ENCODE assay signal across 8 cellular contexts in genomic region chr6:43171284-43172126, GRCh38. TPM values are rescaled to one million over a fixed set of nuclear protein-coding genes. Genes with fewer than 3 reads are reported as not detected.
DNase-seq lines count a peak whose midpoint lies in the region; ATAC-seq and TF ChIP-seq lines count a peak whose summit lies in the region.

No MANE protein-coding gene starts in this region.

- H2BK120ac ChIP-seq in IMR-90 (ENCODE audit: low read depth, low read length), result peak overlapping the region; percentile 44; the same call in 1 of the 2 replicates

- peak overlapping the region; percentile 90 for H3K27ac ChIP-seq in IMR-90 (ENCODE audit: insufficient read depth, low read length)
- H3K27ac ChIP-seq in gastrocnemius medialis, result peak overlapping the region; percentile 89 to 98 (median 92)

- peaks cover 15% of the 10 kb centered on the region for H3K9me1 ChIP-seq in IMR-90 (ENCODE audit: insufficient read depth, low read length)

- peak overlapping the region; percentile 27 for H3K4me2 ChIP-seq in IMR-90 (ENCODE audit: low read depth, low read length)

- BruUV-seq in IMR-90 (replicated peaks; lab: Mats Ljungman, UMichigan), result no TSS peak

- peak overlapping the region; percentile 99 for H3K9ac ChIP-seq in IMR-90 (ENCODE audit: low read depth, low read length)

- H2BK5ac ChIP-seq in IMR-90 (ENCODE audit: low read depth, low read length, poor library complexity, severe bottlenecking), result peak overlapping the region; percentile 94

- H2AFZ ChIP-seq in IMR-90 (replicated peaks; ENCODE audit: low read length, poor library complexity), result peak overlapping the region; percentile 90

- H4K5ac ChIP-seq in IMR-90 (ENCODE audit: low read depth, low read length), result peak overlapping the region; percentile 53

- POLR2A ChIA-PET in IMR-90 (lab: Charles Lee; ENCODE audit: unreplicated experiment), result interaction anchor here (1.1 kb wide), 1 partner anchor 11 kb away, joined by 6 read pairs; the partner anchor contains the start of gene CUL9

- peak overlapping the region; percentile 99 for H2AK9ac ChIP-seq in IMR-90 (replicated peaks; ENCODE audit: low read depth, low read length, poor library complexity)

- intact Hi-C loops in IMR-90 (cut with micrococcal nuclease) (no loop called here), Right ventricle myocardium superior (cut with DNase I) (no loop called here), gastrocnemius medialis (cut with DNase I; ENCODE audit: low total_unique reads) (loop anchor here (2.0 to 10.0 kb wide), 9 partner anchors 157 to 1437 kb away; partner anchors contain the start of genes ABCC10, BICRAL, HSP90AB1 and KLHDC3)

- ATAC-seq in GM21423 (IDR thresholded peaks at IDR 0.05; ENCODE audit: unreplicated experiment) (peak; percentile 33), IMR-90 (ENCODE audit: low read depth) (no peak), Right ventricle myocardium superior (ENCODE audit: poor library complexity) (no peak), gastrocnemius medialis (peak; percentile 0 to 32)

- peak overlapping the region; percentile 69; the same call in 1 of the 2 replicates for H3K18ac ChIP-seq in IMR-90 (ENCODE audit: low read depth, low read length)

- DNase-seq in IMR-90 (no peak), Right ventricle myocardium superior (peak; percentile 61), gastrocnemius medialis (no peak), ACHN (no peak), H4 (ENCODE audit: low spot score) (no peak)
- peak; percentile 80 for DNase-seq in activated effector memory CD4-positive, alpha-beta T cell treated with anti-CD3 and anti-CD28 coated beads, Interleukin-2, amount 50 U/mL, for 16 hours

- H3K4me3 ChIP-seq in GM08714 (ENCODE audit: low read length) (peak overlapping the region; percentile 86), IMR-90 (ENCODE audit: insufficient read depth, low read depth, low read length) (peak overlapping the region; percentile 73), gastrocnemius medialis (peak overlapping the region; percentile 86 to 96 (median 92))

- peak overlapping the region; percentile 86 to 97 for H4K8ac ChIP-seq in IMR-90 (ENCODE audit: low read depth in 2 of 2, low read length in 2 of 2)

- peaks cover 18 to 35% of the 10 kb centered on the region in 2 experiments for H3K79me1 ChIP-seq in IMR-90 (ENCODE audit: low read depth in 1 of 2, low read length in 2 of 2)

- peak overlapping the region; percentile 96 for H3K56ac ChIP-seq in IMR-90 (ENCODE audit: extremely low read depth, insufficient read depth, low read length)

- peak overlapping the region; percentile 100 for H3K4ac ChIP-seq in IMR-90 (ENCODE audit: low read depth, low read length)

- H2BK15ac ChIP-seq in IMR-90 (ENCODE audit: low read depth, low read length), result no peak overlapping the region; the same call in 2 of the 3 replicates

- H3K14ac ChIP-seq in IMR-90 (replicated peaks; ENCODE audit: low read depth, low read length), result peak overlapping the region; percentile 99

- no peak overlapping the region for H2BK20ac ChIP-seq in IMR-90 (ENCODE audit: low read depth, low read length)

- dilution Hi-C loops in IMR-90 (cut with HindIII; ENCODE audit: low sequenced_read_pairs, unreplicated experiment), result no loop called here

- peak overlapping the region; percentile 100 for H4K91ac ChIP-seq in IMR-90 (ENCODE audit: insufficient read depth, low read depth, low read length)

- in situ Hi-C loops in IMR-90 (cut with MboI; ENCODE audit: low sequenced_read_pairs) (no loop called here), gastrocnemius medialis (cut with MboI; ENCODE audit: low sequenced_read_pairs in 4 of 4) (no loop called here), ACHN (cut with HindIII; ENCODE audit: low pct_ligation_motif_present, low pct_unique_long_range_greater_than_20kb, low sequenced_read_pairs) (no loop called here)

- peaks cover 38% of the 10 kb centered on the region for H4K20me1 ChIP-seq in IMR-90 (ENCODE audit: insufficient read depth, low read length)

- peak; percentile 41; the same call in 1 of the 2 replicates for TF ChIP-seq RAD21 in IMR-90 (IDR thresholded peaks at IDR 0.05; ENCODE audit: low read length)

- whole genome bisulfite sequencing in IMR-90 (ENCODE audit: extremely low coverage in 2 of 2, insufficient read length in 1 of 2), 2 experiments, result 0% methylated on average over 28 of the region's 116 CpGs; no CpG with 5 or more reads in 1 of the 2 experiments

- TF ChIP-seq CTCF in IMR-90 (conservative IDR thresholded peaks at IDR 0.05; ENCODE audit: low read depth, low read length), result peak; percentile 88
- TF ChIP-seq CTCF in gastrocnemius medialis (IDR thresholded peaks at IDR 0.05 in 4 of 5, conservative IDR thresholded peaks at IDR 0.05 in 1 of 5), result peak; percentile 40 to 96 (median 91)

- H3K9me3 ChIP-seq in IMR-90 (ENCODE audit: control insufficient read depth, insufficient read depth, low read length) (no peaks in the 10 kb centered on the region), gastrocnemius medialis (no peaks in the 10 kb centered on the region)

- peak overlapping the region; percentile 100 for H2AK5ac ChIP-seq in IMR-90 (ENCODE audit: low read depth, low read length)

- H3K27me3 ChIP-seq in IMR-90 (ENCODE audit: control insufficient read depth, insufficient read depth, low read length), result no peaks in the 10 kb centered on the region
- no peaks in the 10 kb centered on the region for H3K27me3 ChIP-seq in gastrocnemius medialis

- TF ChIP-seq POLR2A in IMR-90 (IDR thresholded peaks at IDR 0.05; ENCODE audit: low read depth, low read length) (peak; percentile 12; the same call in 1 of the 2 replicates), gastrocnemius medialis (IDR thresholded peaks at IDR 0.05) (peak; percentile 92 to 93)

- peaks cover 15% of the 10 kb centered on the region for H3K4me1 ChIP-seq in IMR-90 (ENCODE audit: control insufficient read depth, insufficient read depth, low read length)
- peaks cover 30 to 41% of the 10 kb centered on the region in 2 donors for H3K4me1 ChIP-seq in gastrocnemius medialis

- CTCF ChIA-PET in IMR-90 (lab: Yijun Ruan, JAX), result interaction anchor here (0.8 kb wide), 1 partner anchor 11 kb away, joined by 6 read pairs; the partner anchor contains the start of gene CUL9

- H3K36me3 ChIP-seq in IMR-90 (ENCODE audit: control insufficient read depth, insufficient read depth, low read length), result peaks cover 18% of the 10 kb centered on the region
- H3K36me3 ChIP-seq in gastrocnemius medialis, result peaks cover 0 to 13% of the 10 kb centered on the region in 2 donors

- H3K23ac ChIP-seq in IMR-90 (ENCODE audit: low read depth, low read length), result peak overlapping the region; percentile 97

TF ChIP-seq in IMR-90, 13 proteins besides CTCF, POLR2A, EP300 and RAD21:
- TF ChIP-seq MXI1 (IDR thresholded peaks at IDR 0.05; ENCODE audit: borderline replicate concordance, low read depth, low read length) (0 out of 2 replicates have a peak, but pooled peaks have one; percentile 33), CHD1 (IDR thresholded peaks at IDR 0.05; ENCODE audit: low read depth, low read length) (no peak), BHLHE40 (IDR thresholded peaks at IDR 0.05; ENCODE audit: low read depth, low read length) (peak; percentile 6; the same call in 1 of the 2 replicates), RCOR1 (IDR thresholded peaks at IDR 0.05; ENCODE audit: insufficient replicate concordance, low read length) (peak; percentile 79), NFE2L2 (IDR thresholded peaks at IDR 0.05; ENCODE audit: low read depth, low read length) (0 out of 2 replicates have a peak, but pooled peaks have one; percentile 6), USF2 (IDR thresholded peaks at IDR 0.05; ENCODE audit: low read depth, low read length) (peak; percentile 60), CEBPB (IDR thresholded peaks at IDR 0.05; ENCODE audit: low read depth, low read length) (no peak), MAZ (IDR thresholded peaks at IDR 0.05; ENCODE audit: borderline replicate concordance, low read depth, low read length) (peak; percentile 96; the same call in 1 of the 2 replicates), SMC3 (IDR thresholded peaks at IDR 0.05; ENCODE audit: low read depth, low read length) (peak; percentile 37), MAFK (IDR thresholded peaks at IDR 0.05; ENCODE audit: low read depth, low read length) (no peak)

RNA-seq across cellular contexts. Expression of gene SRF, which starts 0.4 kb away (rescaled TPM):
- 20.6 TPM in 2 replicates for total RNA-seq in IMR-90 (2012; rRNA removed)
- 56.3 and 69.1 TPM in 2 replicates for polyA plus RNA-seq in IMR-90 (2012; rRNA removed)
- 36.9 and 62.2 TPM in 2 replicates for polyA plus RNA-seq in IMR-90 (2012; cell fraction: cytosol; rRNA removed)
- polyA plus RNA-seq in IMR-90 (2012; cell fraction: nucleus; rRNA removed; ENCODE audit: low replicate concordance), result 71.8 and 84.9 TPM in 2 replicates
- total RNA-seq in Right ventricle myocardium superior, result 65.3 TPM
- total RNA-seq in gastrocnemius medialis, result 10 to 100 TPM; 35.2 to 54.7 (median 44.9) TPM
- total RNA-seq in H4 (2014; rRNA removed; shearing (Covaris generic)), result 11.0 and 12.8 TPM in 2 replicates

RNA-seq across cellular contexts. Expression of gene CUL9, which starts 10.5 kb away (rescaled TPM):
- 6.1 and 7.7 TPM in 2 replicates for total RNA-seq in IMR-90 (2012; rRNA removed)
- polyA plus RNA-seq in IMR-90 (2012; rRNA removed), result 19.1 and 19.5 TPM in 2 replicates
- polyA plus RNA-seq in IMR-90 (2012; cell fraction: cytosol; rRNA removed), result 10.0 and 10.2 TPM in 2 replicates
- 166 and 221 TPM in 2 replicates for polyA plus RNA-seq in IMR-90 (2012; cell fraction: nucleus; rRNA removed; ENCODE audit: low replicate concordance)
- 12.5 TPM for total RNA-seq in Right ventricle myocardium superior
- total RNA-seq in gastrocnemius medialis, result 10 to 100 TPM in 1 of 4 donors, 1 to 10 TPM in 3; 5.3 to 20.1 (median 7.1) TPM
- total RNA-seq in H4 (2014; rRNA removed; shearing (Covaris generic)), result 18.2 and 18.5 TPM in 2 replicates

RNA-seq across cellular contexts. Expression of gene DNPH1, which starts 57.8 kb away (rescaled TPM):
- total RNA-seq in IMR-90 (2012; rRNA removed) (19.0 and 22.8 TPM in 2 replicates), Right ventricle myocardium superior (31.5 TPM), gastrocnemius medialis (10 to 100 TPM; 42.3 to 87.6 (median 69.2) TPM)
- 47.8 and 58.0 TPM in 2 replicates for polyA plus RNA-seq in IMR-90 (2012; rRNA removed)
- polyA plus RNA-seq in IMR-90 (2012; cell fraction: cytosol; rRNA removed), result 192 and 227 TPM in 2 replicates
- 42.4 and 83.8 TPM in 2 replicates for polyA plus RNA-seq in IMR-90 (2012; cell fraction: nucleus; rRNA removed; ENCODE audit: low replicate concordance)
- total RNA-seq in H4 (2014; rRNA removed; shearing (Covaris generic)), result 110 and 147 TPM in 2 replicates

Comparison
In these comparisons a context has a peak if more than half of its experiments do, and no peak if none do; other contexts are left out.
1. ATAC-seq: peak in GM21423 (single experiment) and gastrocnemius medialis (2 of 2); none in IMR-90 (single experiment) and Right ventricle myocardium superior (single experiment).
2. DNase-seq: peak in activated effector memory CD4-positive, alpha-beta T cell treated with anti-CD3 and anti-CD28 coated beads, Interleukin-2, amount 50 U/mL, for 16 hours (single experiment) and Right ventricle myocardium superior (single experiment); none in IMR-90 (single experiment), gastrocnemius medialis (0 of 2), ACHN (single experiment) and H4 (single experiment).
3. Peak in every context shown above with its lines, with median percentiles within 50 percentile points of each other: H3K4me3 ChIP-seq.